Comparison of ENCODE assay signal across 14 cellular contexts in the genomic region with DNA sequence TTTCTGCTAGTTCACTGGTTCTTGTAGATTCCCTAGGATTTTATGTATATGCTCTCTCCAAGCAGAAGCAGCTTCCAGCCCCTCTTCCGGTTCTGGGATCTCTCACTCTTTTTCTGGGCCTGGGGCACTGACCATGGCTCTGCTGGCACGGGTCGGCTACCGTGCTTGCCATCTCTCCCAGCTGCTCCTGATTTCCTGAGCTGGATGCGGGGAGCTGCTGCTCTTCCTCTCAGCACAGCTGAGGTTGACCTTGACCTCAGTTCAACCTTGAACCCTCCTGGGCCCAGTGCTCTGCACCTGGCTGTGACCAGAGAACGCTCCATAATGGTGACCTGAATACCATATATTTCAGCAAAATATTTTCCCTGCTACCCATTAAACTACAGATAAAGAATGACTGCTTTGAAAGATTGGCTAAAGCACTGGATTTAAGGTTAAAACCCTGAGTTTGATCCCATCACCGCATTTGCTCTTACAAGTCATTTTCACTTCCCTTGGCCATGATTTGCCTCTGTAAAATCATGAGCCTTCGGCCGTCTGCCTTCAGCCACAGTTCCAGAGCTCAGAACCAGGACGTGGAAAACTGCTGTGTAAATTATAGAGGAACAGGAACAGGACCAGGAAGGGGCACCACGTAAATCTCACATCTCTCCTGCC.
A peak's percentile ranks its signal among the peaks of the same experiment; 100 is the strongest.
DNase-seq lines count a peak whose midpoint lies in the region; ATAC-seq, FAIRE-seq and TF ChIP-seq lines count a peak whose summit lies in the region.
"Had no signal": no experiment of that assay in that cellular context is flagged by ENCODE, and none has a peak within 500 bp of the region (broad histone marks: within the 10 kb centered on the region; RNA-seq: fewer than 3 reads in every experiment).

No MANE protein-coding gene starts in this region.

- no peaks in the 10 kb centered on the region for H3K79me2 ChIP-seq in HepG2 (ENCODE audit: insufficient read depth, low read length)

- no peak for TF ChIP-seq CTCF in HepG2 (CRISPR knock-in tag; IDR thresholded peaks at IDR 0.05)
- no peak for TF ChIP-seq CTCF in right lobe of liver (IDR thresholded peaks at IDR 0.05)

- no peak overlapping the region for H3K4me3 ChIP-seq in HepG2 (replicated peaks in 1 of 3; ENCODE audit: insufficient read depth in 1 of 3, low read depth in 2 of 3, low read length in 3 of 3)
- no peak overlapping the region for H3K4me3 ChIP-seq in right lobe of liver
- H3K4me3 ChIP-seq in SJSA1, result no peak overlapping the region

- H3K36me3 Mint-ChIP-seq in effector memory CD8-positive, alpha-beta T cell (ENCODE audit: insufficient read depth), result peaks cover 18% of the 10 kb centered on the region

- H3K4me1 ChIP-seq in HepG2 (ENCODE audit: insufficient read depth, low read length), result peaks cover 8% of the 10 kb centered on the region; the same call in 1 of the 2 replicates
- H3K4me1 ChIP-seq in right lobe of liver, result no peaks in the 10 kb centered on the region
- H3K4me1 ChIP-seq in SJSA1 (replicated peaks), result peaks cover 62% of the 10 kb centered on the region

- no peaks in the 10 kb centered on the region for H3K9me3 Mint-ChIP-seq in effector memory CD8-positive, alpha-beta T cell

- H3K27me3 ChIP-seq in HepG2 (ENCODE audit: control insufficient read depth in 1 of 2, insufficient read depth in 2 of 2, low read length in 2 of 2) (no peaks in the 10 kb centered on the region), right lobe of liver (no peaks in the 10 kb centered on the region), SJSA1 (replicated peaks) (no peaks in the 10 kb centered on the region)

- no peak for DNase-seq in HepG2 (ENCODE audit: low spot score)
- no peak for DNase-seq in right lobe of liver
- DNase-seq in SJSA1 (ENCODE audit: low read depth in 1 of 2, low spot score in 2 of 2), result no peak
- DNase-seq in effector memory CD8-positive, alpha-beta T cell, result no peak
- DNase-seq in OCI-M2 (lab: John Stamatoyannopoulos, UW; ENCODE audit: unreplicated experiment), result no peak
- no peak for DNase-seq in NCI-H1694 treated with DMSO at 0.1 percent for 48 hours (lab: John Stamatoyannopoulos, UW)
- DNase-seq: NCI-H524 treated with DMSO at 0.1 percent for 48 hours; retina; stimulated activated CD4-positive, alpha-beta T cell treated with anti-CD3 and anti-CD28 coated beads, Interleukin-4, amount 100 ng/mL, for 4 hours had no signal

- no peak for TF ChIP-seq RAD21 in HepG2 (CRISPR knock-in tag; IDR thresholded peaks at IDR 0.05)

- no peak overlapping the region; the same call in 1 of the 2 replicates for H3K9ac ChIP-seq in HepG2 (ENCODE audit: insufficient read depth, low read depth, low read length)

- FAIRE-seq in HepG2 (lab: Jason Lieb, UNC), result no peak
- FAIRE-seq: HTR-8/SVneo, islet of Langerhans had no signal

- H3K36me3 ChIP-seq in HepG2 (replicated peaks in 1 of 2; ENCODE audit: control insufficient read depth in 1 of 2, insufficient read depth in 2 of 2, low read length in 2 of 2), result peaks cover 22 to 23% of the 10 kb centered on the region in 2 experiments
- no peaks in the 10 kb centered on the region for H3K36me3 ChIP-seq in right lobe of liver
- peaks cover 35% of the 10 kb centered on the region for H3K36me3 ChIP-seq in SJSA1

- no peaks in the 10 kb centered on the region for H4K20me1 ChIP-seq in HepG2 (ENCODE audit: insufficient read depth, low read length)

- no peak overlapping the region for H2AFZ ChIP-seq in HepG2 (ENCODE audit: low read length)

- WGBS in HepG2 (ENCODE audit: low lambda C conversion rate), result 92% methylated on average over 11 of the region's 11 CpGs
- WGBS in right lobe of liver (ENCODE audit: insufficient coverage, low coverage, low lambda C conversion rate, missing lambda C conversion rate), result 94% methylated on average over 5 of the region's 11 CpGs

- H3K4me1 Mint-ChIP-seq in effector memory CD8-positive, alpha-beta T cell (ENCODE audit: low read depth in 2 of 2), result peaks cover 27 to 40% of the 10 kb centered on the region in 2 donors

- H3K9me3 ChIP-seq in HepG2 (ENCODE audit: low read length), result no peaks in the 10 kb centered on the region
- H3K9me3 ChIP-seq in right lobe of liver, result no peaks in the 10 kb centered on the region
- no peaks in the 10 kb centered on the region for H3K9me3 ChIP-seq in SJSA1 (replicated peaks)

- POLR2A ChIA-PET in HepG2 (lab: Yijun Ruan, JAX), result no interaction called here

- CTCF ChIA-PET in HepG2 (lab: Yijun Ruan, JAX; ENCODE audit: low intra/inter-chr PET ratio, low total read pairs), result no interaction called here

- TF ChIP-seq POLR2A in HepG2 (IDR thresholded peaks at IDR 0.05; ENCODE audit: insufficient read depth in 1 of 2, low read depth in 2 of 2, low read length in 2 of 2), result no peak
- TF ChIP-seq POLR2A in right lobe of liver (IDR thresholded peaks at IDR 0.05), result no peak

- ATAC-seq in HepG2, result no peak
- ATAC-seq in right lobe of liver, result no peak
- no peak for ATAC-seq in effector memory CD8-positive, alpha-beta T cell (replicated peaks)
- no peak for ATAC-seq in GM21528 (IDR thresholded peaks at IDR 0.05; ENCODE audit: low FRiP score, unreplicated experiment)
- no peak for ATAC-seq in GM19463 (IDR thresholded peaks at IDR 0.05; ENCODE audit: unreplicated experiment)

- H3K4me3 Mint-ChIP-seq in effector memory CD8-positive, alpha-beta T cell, result no peak overlapping the region

- BruUV-seq in HepG2 (replicated peaks; lab: Mats Ljungman, UMichigan), result no TSS peak

- H3K27ac ChIP-seq in HepG2 (ENCODE audit: extremely low read length, insufficient read depth, low read length) (no peak overlapping the region), right lobe of liver (no peak overlapping the region), SJSA1 (peak overlapping the region; percentile 12; the same call in 1 of the 2 replicates)
- H3K27ac ChIP-seq: C4-2B had no signal

- H3K4me2 ChIP-seq in HepG2 (ENCODE audit: low read depth, low read length), result no peak overlapping the region

- TF ChIP-seq EP300 in HepG2 (IDR thresholded peaks at IDR 0.05; ENCODE audit: low read depth in 2 of 2, low read length in 2 of 2) (no peak), HepG2 (CRISPR knock-in tag; IDR thresholded peaks at IDR 0.05; ENCODE audit: borderline replicate concordance) (no peak)

- no peaks in the 10 kb centered on the region for H3K27me3 Mint-ChIP-seq in effector memory CD8-positive, alpha-beta T cell

- in situ Hi-C loops in HepG2 (cut with HindIII; ENCODE audit: extremely low pct_ligation_motif_present, low pct_unique_long_range_greater_than_20kb), result no loop called here

- intact Hi-C loops in HepG2 (cut with micrococcal nuclease; ENCODE audit: unreplicated experiment), result no loop called here
- intact Hi-C loops in right lobe of liver (cut with DNase I), result no loop called here

- H3K27ac Mint-ChIP-seq in effector memory CD8-positive, alpha-beta T cell, result peak overlapping the region; percentile 62 to 88

TF ChIP-seq in HepG2, 621 proteins besides CTCF, POLR2A, EP300 and RAD21 (continues in another document):
- TF ChIP-seq HOXA5 (CRISPR knock-in tag; IDR thresholded peaks at IDR 0.05), result no peak
- TF ChIP-seq REXO4 (CRISPR knock-in tag; IDR thresholded peaks at IDR 0.05; ENCODE audit: borderline replicate concordance), result no peak
- no peak for TF ChIP-seq ZNF383 (CRISPR knock-in tag; IDR thresholded peaks at IDR 0.05; ENCODE audit: borderline replicate concordance)
- TF ChIP-seq ZNF33A (CRISPR knock-in tag; IDR thresholded peaks at IDR 0.05; ENCODE audit: borderline replicate concordance), result no peak
- no peak for TF ChIP-seq ZNF552 (CRISPR knock-in tag; IDR thresholded peaks at IDR 0.05; ENCODE audit: borderline replicate concordance)
- TF ChIP-seq ZBTB14 (CRISPR knock-in tag; IDR thresholded peaks at IDR 0.05), result no peak
- TF ChIP-seq RARA (CRISPR knock-in tag; IDR thresholded peaks at IDR 0.05), result peak; percentile 46; the same call in 1 of the 2 replicates
- no peak for TF ChIP-seq ZNF883 (CRISPR knock-in tag; IDR thresholded peaks at IDR 0.05; ENCODE audit: not compliant biosample characterization)
- TF ChIP-seq RXRA (CRISPR knock-in tag; IDR thresholded peaks at IDR 0.05), result peak; percentile 49; the same call in 1 of the 2 replicates
- peak; percentile 55 for TF ChIP-seq NR2F6 (IDR thresholded peaks at IDR 0.05)
- peak; percentile 54 for TF ChIP-seq NR2F6 (CRISPR knock-in tag; IDR thresholded peaks at IDR 0.05)
- no peak for TF ChIP-seq TMF1 (CRISPR knock-in tag; IDR thresholded peaks at IDR 0.05; ENCODE audit: low read depth)
- no peak for TF ChIP-seq ZNF33B (CRISPR knock-in tag; IDR thresholded peaks at IDR 0.05)
- TF ChIP-seq, protein P1, sequence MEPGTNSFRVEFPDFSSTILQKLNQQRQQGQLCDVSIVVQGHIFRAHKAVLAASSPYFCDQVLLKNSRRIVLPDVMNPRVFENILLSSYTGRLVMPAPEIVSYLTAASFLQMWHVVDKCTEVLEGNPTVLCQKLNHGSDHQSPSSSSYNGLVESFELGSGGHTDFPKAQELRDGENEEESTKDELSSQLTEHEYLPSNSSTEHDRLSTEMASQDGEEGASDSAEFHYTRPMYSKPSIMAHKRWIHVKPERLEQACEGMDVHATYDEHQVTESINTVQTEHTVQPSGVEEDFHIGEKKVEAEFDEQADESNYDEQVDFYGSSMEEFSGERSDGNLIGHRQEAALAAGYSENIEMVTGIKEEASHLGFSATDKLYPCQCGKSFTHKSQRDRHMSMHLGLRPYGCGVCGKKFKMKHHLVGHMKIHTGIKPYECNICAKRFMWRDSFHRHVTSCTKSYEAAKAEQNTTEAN (CRISPR knock-in tag; conservative IDR thresholded peaks at IDR 0.05), result no peak
- no peak for TF ChIP-seq HNF4G (IDR thresholded peaks at IDR 0.05; ENCODE audit: borderline replicate concordance, low read depth, low read length)
- no peak for TF ChIP-seq HNF4G (CRISPR knock-in tag; IDR thresholded peaks at IDR 0.05; ENCODE audit: borderline replicate concordance, low read depth)
